Comparison of ENCODE assay signal across 1 cellular context in genomic region chr3:170372190-170372879, GRCh38.
TF ChIP-seq lines count a peak whose summit lies in the region.

No MANE protein-coding gene starts in this region.

TF ChIP-seq in GM23338, 12 proteins besides CTCF, POLR2A, EP300 and RAD21 (continued from another document):
- TF ChIP-seq, protein P1, sequence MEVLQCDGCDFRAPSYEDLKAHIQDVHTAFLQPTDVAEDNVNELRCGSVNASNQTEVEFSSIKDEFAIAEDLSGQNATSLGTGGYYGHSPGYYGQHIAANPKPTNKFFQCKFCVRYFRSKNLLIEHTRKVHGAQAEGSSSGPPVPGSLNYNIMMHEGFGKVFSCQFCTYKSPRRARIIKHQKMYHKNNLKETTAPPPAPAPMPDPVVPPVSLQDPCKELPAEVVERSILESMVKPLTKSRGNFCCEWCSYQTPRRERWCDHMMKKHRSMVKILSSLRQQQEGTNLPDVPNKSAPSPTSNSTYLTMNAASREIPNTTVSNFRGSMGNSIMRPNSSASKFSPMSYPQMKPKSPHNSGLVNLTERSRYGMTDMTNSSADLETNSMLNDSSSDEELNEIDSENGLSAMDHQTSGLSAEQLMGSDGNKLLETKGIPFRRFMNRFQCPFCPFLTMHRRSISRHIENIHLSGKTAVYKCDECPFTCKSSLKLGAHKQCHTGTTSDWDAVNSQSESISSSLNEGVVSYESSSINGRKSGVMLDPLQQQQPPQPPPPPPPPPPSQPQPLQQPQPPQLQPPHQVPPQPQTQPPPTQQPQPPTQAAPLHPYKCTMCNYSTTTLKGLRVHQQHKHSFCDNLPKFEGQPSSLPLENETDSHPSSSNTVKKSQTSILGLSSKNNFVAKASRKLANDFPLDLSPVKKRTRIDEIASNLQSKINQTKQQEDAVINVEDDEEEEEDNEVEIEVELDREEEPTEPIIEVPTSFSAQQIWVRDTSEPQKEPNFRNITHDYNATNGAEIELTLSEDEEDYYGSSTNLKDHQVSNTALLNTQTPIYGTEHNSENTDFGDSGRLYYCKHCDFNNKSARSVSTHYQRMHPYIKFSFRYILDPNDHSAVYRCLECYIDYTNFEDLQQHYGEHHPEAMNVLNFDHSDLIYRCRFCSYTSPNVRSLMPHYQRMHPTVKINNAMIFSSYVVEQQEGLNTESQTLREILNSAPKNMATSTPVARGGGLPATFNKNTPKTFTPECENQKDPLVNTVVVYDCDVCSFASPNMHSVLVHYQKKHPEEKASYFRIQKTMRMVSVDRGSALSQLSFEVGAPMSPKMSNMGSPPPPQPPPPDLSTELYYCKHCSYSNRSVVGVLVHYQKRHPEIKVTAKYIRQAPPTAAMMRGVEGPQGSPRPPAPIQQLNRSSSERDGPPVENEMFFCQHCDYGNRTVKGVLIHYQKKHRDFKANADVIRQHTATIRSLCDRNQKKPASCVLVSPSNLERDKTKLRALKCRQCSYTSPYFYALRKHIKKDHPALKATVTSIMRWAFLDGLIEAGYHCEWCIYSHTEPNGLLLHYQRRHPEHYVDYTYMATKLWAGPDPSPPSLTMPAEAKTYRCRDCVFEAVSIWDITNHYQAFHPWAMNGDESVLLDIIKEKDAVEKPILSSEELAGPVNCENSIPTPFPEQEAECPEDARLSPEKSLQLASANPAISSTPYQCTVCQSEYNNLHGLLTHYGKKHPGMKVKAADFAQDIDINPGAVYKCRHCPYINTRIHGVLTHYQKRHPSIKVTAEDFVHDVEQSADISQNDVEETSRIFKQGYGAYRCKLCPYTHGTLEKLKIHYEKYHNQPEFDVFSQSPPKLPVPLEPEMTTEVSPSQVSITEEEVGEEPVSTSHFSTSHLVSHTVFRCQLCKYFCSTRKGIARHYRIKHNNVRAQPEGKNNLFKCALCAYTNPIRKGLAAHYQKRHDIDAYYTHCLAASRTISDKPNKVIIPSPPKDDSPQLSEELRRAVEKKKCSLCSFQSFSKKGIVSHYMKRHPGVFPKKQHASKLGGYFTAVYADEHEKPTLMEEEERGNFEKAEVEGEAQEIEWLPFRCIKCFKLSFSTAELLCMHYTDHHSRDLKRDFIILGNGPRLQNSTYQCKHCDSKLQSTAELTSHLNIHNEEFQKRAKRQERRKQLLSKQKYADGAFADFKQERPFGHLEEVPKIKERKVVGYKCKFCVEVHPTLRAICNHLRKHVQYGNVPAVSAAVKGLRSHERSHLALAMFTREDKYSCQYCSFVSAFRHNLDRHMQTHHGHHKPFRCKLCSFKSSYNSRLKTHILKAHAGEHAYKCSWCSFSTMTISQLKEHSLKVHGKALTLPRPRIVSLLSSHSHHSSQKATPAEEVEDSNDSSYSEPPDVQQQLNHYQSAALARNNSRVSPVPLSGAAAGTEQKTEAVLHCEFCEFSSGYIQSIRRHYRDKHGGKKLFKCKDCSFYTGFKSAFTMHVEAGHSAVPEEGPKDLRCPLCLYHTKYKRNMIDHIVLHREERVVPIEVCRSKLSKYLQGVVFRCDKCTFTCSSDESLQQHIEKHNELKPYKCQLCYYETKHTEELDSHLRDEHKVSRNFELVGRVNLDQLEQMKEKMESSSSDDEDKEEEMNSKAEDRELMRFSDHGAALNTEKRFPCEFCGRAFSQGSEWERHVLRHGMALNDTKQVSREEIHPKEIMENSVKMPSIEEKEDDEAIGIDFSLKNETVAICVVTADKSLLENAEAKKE (CRISPR knock-in tag; IDR thresholded peaks at IDR 0.05): no peak
- TF ChIP-seq NANOG (IDR thresholded peaks at IDR 0.05; ENCODE audit: borderline replicate concordance) (no peak), EZH2phosphoT487 (IDR thresholded peaks at IDR 0.05; ENCODE audit: unreplicated experiment) (no peak), EZH2 (IDR thresholded peaks at IDR 0.05; ENCODE audit: low read depth, unreplicated experiment) (no peak), CREB1 (CRISPR knock-in tag; IDR thresholded peaks at IDR 0.05; ENCODE audit: low read depth) (no peak), JUNB (IDR thresholded peaks at IDR 0.05; ENCODE audit: unreplicated experiment) (no peak), POLR2AphosphoS5 (IDR thresholded peaks at IDR 0.05; ENCODE audit: low read depth) (no peak), ETS1 (IDR thresholded peaks at IDR 0.05) (no peak)
- TF ChIP-seq, protein P2, sequence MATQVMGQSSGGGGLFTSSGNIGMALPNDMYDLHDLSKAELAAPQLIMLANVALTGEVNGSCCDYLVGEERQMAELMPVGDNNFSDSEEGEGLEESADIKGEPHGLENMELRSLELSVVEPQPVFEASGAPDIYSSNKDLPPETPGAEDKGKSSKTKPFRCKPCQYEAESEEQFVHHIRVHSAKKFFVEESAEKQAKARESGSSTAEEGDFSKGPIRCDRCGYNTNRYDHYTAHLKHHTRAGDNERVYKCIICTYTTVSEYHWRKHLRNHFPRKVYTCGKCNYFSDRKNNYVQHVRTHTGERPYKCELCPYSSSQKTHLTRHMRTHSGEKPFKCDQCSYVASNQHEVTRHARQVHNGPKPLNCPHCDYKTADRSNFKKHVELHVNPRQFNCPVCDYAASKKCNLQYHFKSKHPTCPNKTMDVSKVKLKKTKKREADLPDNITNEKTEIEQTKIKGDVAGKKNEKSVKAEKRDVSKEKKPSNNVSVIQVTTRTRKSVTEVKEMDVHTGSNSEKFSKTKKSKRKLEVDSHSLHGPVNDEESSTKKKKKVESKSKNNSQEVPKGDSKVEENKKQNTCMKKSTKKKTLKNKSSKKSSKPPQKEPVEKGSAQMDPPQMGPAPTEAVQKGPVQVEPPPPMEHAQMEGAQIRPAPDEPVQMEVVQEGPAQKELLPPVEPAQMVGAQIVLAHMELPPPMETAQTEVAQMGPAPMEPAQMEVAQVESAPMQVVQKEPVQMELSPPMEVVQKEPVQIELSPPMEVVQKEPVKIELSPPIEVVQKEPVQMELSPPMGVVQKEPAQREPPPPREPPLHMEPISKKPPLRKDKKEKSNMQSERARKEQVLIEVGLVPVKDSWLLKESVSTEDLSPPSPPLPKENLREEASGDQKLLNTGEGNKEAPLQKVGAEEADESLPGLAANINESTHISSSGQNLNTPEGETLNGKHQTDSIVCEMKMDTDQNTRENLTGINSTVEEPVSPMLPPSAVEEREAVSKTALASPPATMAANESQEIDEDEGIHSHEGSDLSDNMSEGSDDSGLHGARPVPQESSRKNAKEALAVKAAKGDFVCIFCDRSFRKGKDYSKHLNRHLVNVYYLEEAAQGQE (IDR thresholded peaks at IDR 0.05; ENCODE audit: unreplicated experiment): no peak
